In the genomic region with DNA sequence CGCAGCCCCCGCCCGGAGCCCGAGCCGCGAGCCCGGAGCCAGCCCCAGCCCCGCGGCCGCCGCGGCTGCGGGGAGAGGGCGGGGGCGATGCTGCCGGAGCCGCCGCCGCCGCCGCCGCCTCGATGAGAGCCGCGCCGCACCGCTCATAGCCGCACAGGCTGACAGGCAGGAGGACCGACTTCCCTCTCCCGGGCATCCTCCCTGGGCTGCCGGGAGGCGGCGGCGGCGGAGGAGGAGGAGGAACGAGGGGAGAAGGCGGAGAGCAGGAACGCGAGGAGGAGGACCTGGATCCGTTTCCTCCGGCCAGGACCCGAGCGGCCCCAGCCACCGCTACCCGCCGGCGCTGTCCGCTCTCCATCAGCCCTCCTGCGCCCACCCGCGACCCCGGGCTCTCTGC, we compare ENCODE assay signal across 9 cellular contexts. TPM values are rescaled to one million over a fixed set of nuclear protein-coding genes. Genes with fewer than 3 reads are reported as not detected.
DNase-seq lines count a peak whose midpoint lies in the region; ATAC-seq, FAIRE-seq and TF ChIP-seq lines count a peak whose summit lies in the region.
"Had no signal": no experiment of that assay in that cellular context is flagged by ENCODE, and none has a peak within 500 bp of the region (broad histone marks: within the 10 kb centered on the region; RNA-seq: fewer than 3 reads in every experiment).

No MANE protein-coding gene starts in this region.

- peaks cover 8 to 88% of the 10 kb centered on the region in 2 donors for H3K27me3 ChIP-seq in left lung
- H3K27me3 ChIP-seq in subcutaneous abdominal adipose tissue (ENCODE audit: control insufficient read depth in 5 of 5, insufficient read depth in 4 of 5, low read length in 5 of 5) = peaks cover 0 to 10% (median 7%) of the 10 kb centered on the region in 5 donors

- peaks cover 84% of the 10 kb centered on the region for H3K27me3 Mint-ChIP-seq in central memory CD8-positive, alpha-beta T cell

- H3K4me1 Mint-ChIP-seq in central memory CD8-positive, alpha-beta T cell = peaks cover 20% of the 10 kb centered on the region

- TF ChIP-seq CTCF in A549 (IDR thresholded peaks at IDR 0.05) = no peak
- no peak for TF ChIP-seq CTCF in left lung (IDR thresholded peaks at IDR 0.05)

- H3K36me3 ChIP-seq in left lung (no peaks in the 10 kb centered on the region), subcutaneous abdominal adipose tissue (ENCODE audit: control insufficient read depth in 5 of 5, insufficient read depth in 5 of 5, low read length in 5 of 5) (no peaks in the 10 kb centered on the region)

- H3K4me3 Mint-ChIP-seq in central memory CD8-positive, alpha-beta T cell = peak overlapping the region; percentile 47

- H3K4me2 ChIP-seq in A549 = peak overlapping the region; percentile 96

- no peak overlapping the region for H3K9ac ChIP-seq in subcutaneous abdominal adipose tissue (ENCODE audit: low read length in 5 of 5)

- no peak overlapping the region for H3K27ac Mint-ChIP-seq in central memory CD8-positive, alpha-beta T cell (ENCODE audit: low read depth)

- intact Hi-C loops in left lung (cut with DNase I) = no loop called here

- 3% methylated on average over 14 of the region's 52 CpGs for WGBS in A549 (ENCODE audit: missing lambda C conversion rate)

- DNase-seq in A549 (ENCODE audit: low read depth in 1 of 2, low spot score in 1 of 2) (peak; percentile 42 to 76), NCI-H526 treated with DMSO at 0.1 percent for 48 hours (lab: John Stamatoyannopoulos, UW) (peak; percentile 24), left lung (peak in 1 of 2 donors; percentile 83), NOMO-1 treated with dmso at 0.1 percent for 144 hours (lab: John Stamatoyannopoulos, UW; ENCODE audit: unreplicated experiment) (no peak)
- DNase-seq in central memory CD8-positive, alpha-beta T cell (ENCODE audit: low spot score in 2 of 2) = no peak

- H3K4me3 ChIP-seq in A549 (peak overlapping the region; percentile 73), left lung (peak overlapping the region; percentile 53 to 60), subcutaneous abdominal adipose tissue (ENCODE audit: low read depth in 1 of 5, low read length in 5 of 5) (peak overlapping the region in 4 of 5 donors; percentile 59 to 80 (median 72))

- ATAC-seq in A549 (peak; percentile 56 to 65), GM18498 (IDR thresholded peaks at IDR 0.05; ENCODE audit: unreplicated experiment) (peak; percentile 41), HG02763 (IDR thresholded peaks at IDR 0.05; ENCODE audit: unreplicated experiment) (peak; percentile 27), left lung (peak; percentile 1)
- ATAC-seq in central memory CD8-positive, alpha-beta T cell (replicated peaks; ENCODE audit: extremely low read depth, poor library complexity, severe bottlenecking) = peak; percentile 29

- H3K9me3 ChIP-seq in A549 (no peaks in the 10 kb centered on the region), left lung (no peaks in the 10 kb centered on the region), subcutaneous abdominal adipose tissue (ENCODE audit: control insufficient read depth in 5 of 5, low read length in 5 of 5) (no peaks in the 10 kb centered on the region)

- TF ChIP-seq EP300 in A549 (IDR thresholded peaks at IDR 0.05) = no peak

- H3K36me3 Mint-ChIP-seq in central memory CD8-positive, alpha-beta T cell (ENCODE audit: insufficient read depth) = peaks cover 2% of the 10 kb centered on the region

- FAIRE-seq in A549 (lab: Jason Lieb, UNC) = no peak
- FAIRE-seq: islet of Langerhans had no signal

- H3K4me1 ChIP-seq in A549 = peaks cover 14% of the 10 kb centered on the region
- H3K4me1 ChIP-seq in left lung = peaks cover 5 to 23% of the 10 kb centered on the region in 2 donors
- H3K4me1 ChIP-seq in subcutaneous abdominal adipose tissue (ENCODE audit: control insufficient read depth in 5 of 5, insufficient read depth in 5 of 5, low read length in 5 of 5) = peaks cover 2 to 37% (median 30%) of the 10 kb centered on the region in 5 donors

- no peaks in the 10 kb centered on the region for H3K9me3 Mint-ChIP-seq in central memory CD8-positive, alpha-beta T cell

- no peak for TF ChIP-seq RAD21 in A549 (conservative IDR thresholded peaks at IDR 0.05 in 1 of 2, IDR thresholded peaks at IDR 0.05 in 1 of 2)

- H3K27ac ChIP-seq in A549 = peak overlapping the region; percentile 71 to 90
- H3K27ac ChIP-seq in left lung = peak overlapping the region in 1 of 2 donors; percentile 39
- H3K27ac ChIP-seq in subcutaneous abdominal adipose tissue (ENCODE audit: low read depth, low read length) = no peak overlapping the region

- CTCF ChIA-PET in A549 (lab: Yijun Ruan, JAX) = no interaction called here

- POLR2A ChIA-PET in A549 (lab: Yijun Ruan, JAX) = interaction anchor here (0.5 to 1.4 kb wide), 2 partner anchors 12 to 668 kb away, joined by 3 to 4 read pairs; no protein-coding TSS in a partner anchor

- no peak for TF ChIP-seq POLR2A in A549 (IDR thresholded peaks at IDR 0.05; ENCODE audit: low read length)

TF ChIP-seq in A549, 52 proteins besides CTCF, POLR2A, EP300 and RAD21:
- TF ChIP-seq RNF2 (IDR thresholded peaks at IDR 0.05; ENCODE audit: borderline replicate concordance, low read depth) (peak; percentile 31; the same call in 1 of the 2 replicates), ZFP36 (IDR thresholded peaks at IDR 0.05; ENCODE audit: borderline replicate concordance, partially characterized antibody) (peak; percentile 53), TFCP2L1 (CRISPR knock-in tag; IDR thresholded peaks at IDR 0.05) (no peak), HDAC2 (IDR thresholded peaks at IDR 0.05) (no peak)

RNA-seq across cellular contexts. Expression of a gene that starts 0.4 kb away (rescaled TPM):
- polyA plus RNA-seq in A549 (2011; rRNA removed) (1.3 and 1.6 TPM in 2 replicates), A549 (2017; fragmentation: RNase III; extraction: RNeasy Plus Mini Kit Qiagen cat#74134 plus additional on column Dnase treatment) (2.5 to 2.9 TPM (median 2.6 TPM) in 3 replicates)
- 1.3 and 2.0 TPM in 2 replicates for polyA plus RNA-seq in A549 (2012; cell fraction: cytosol; rRNA removed)
- polyA plus RNA-seq in A549 (2012; cell fraction: nucleus; rRNA removed) = 8.2 and 8.9 TPM in 2 replicates
- 1.4 and 2.0 TPM in 2 replicates for polyA minus RNA-seq in A549 (2011; rRNA and poly(A)+ RNA removed)
- 10 to 100 TPM in 1 of 2 donors, 1 to 10 TPM in 1; 9.5 to 10.5 TPM for total RNA-seq in left lung

Comparison
In these comparisons a context has a peak if more than half of its experiments do, and no peak if none do; other contexts are left out.
1. ATAC-seq: peak in every context shown above with its lines; median percentile 60 in A549; 41 in GM18498; 29 in central memory CD8-positive, alpha-beta T cell; 27 in HG02763; 1 in left lung.
2. DNase-seq: peak in A549 (2 of 2) and NCI-H526 treated with DMSO at 0.1 percent for 48 hours (single experiment); none in central memory CD8-positive, alpha-beta T cell (0 of 2) and NOMO-1 treated with dmso at 0.1 percent for 144 hours (single experiment).
3. Peak in every context shown above with its lines, with median percentiles within 50 percentile points of each other: H3K4me3 ChIP-seq.